Comparison of ENCODE assay signal across 1 cellular context in the genomic region with DNA sequence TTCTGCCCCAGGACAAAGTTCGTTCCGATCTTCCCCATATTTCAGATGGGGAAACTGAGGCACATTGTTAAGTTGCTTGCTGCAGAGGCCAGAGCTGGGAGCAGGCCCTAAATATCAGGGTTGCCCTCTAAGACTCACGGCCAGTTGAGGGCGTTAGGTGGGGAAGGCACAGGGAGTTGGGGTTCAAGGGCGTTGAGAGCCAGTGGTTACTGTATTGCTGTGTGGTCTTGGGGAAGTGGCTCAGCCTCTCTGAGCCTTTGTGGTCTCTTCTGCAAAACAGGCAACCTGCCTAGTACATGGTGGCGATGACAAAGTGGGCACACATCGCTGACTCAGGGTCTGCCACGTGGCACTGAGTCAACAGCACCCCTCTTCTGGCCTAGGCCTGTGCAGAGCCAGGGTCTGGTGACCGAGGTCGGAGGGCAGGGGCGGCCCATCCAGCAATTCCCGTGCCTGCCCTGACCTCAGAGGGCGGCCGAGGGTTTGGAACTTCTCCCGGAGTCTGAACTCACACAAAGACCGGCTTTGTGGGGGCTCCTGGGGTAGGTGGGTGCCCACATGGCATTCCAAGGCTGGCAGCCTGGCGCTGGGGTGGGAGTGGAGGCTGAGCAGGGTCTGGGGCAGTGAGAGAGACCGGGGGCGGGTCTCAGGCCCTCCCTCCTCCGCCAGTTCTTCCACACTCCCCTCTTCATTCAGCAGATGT.
TF ChIP-seq lines count a peak whose summit lies in the region.

No MANE protein-coding gene starts in this region.

TF ChIP-seq in IMR-90, 13 proteins besides CTCF, POLR2A, EP300 and RAD21:
- TF ChIP-seq FOS (IDR thresholded peaks at IDR 0.05; ENCODE audit: low read depth, low read length) (no peak), NFE2L2 (IDR thresholded peaks at IDR 0.05; ENCODE audit: low read depth, low read length) (no peak), CEBPB (IDR thresholded peaks at IDR 0.05; ENCODE audit: low read depth, low read length) (no peak), MAZ (IDR thresholded peaks at IDR 0.05; ENCODE audit: borderline replicate concordance, low read depth, low read length) (no peak), BHLHE40 (IDR thresholded peaks at IDR 0.05; ENCODE audit: low read depth, low read length) (no peak), CHD1 (IDR thresholded peaks at IDR 0.05; ENCODE audit: low read depth, low read length) (no peak), MAFK (IDR thresholded peaks at IDR 0.05; ENCODE audit: low read depth, low read length) (no peak), SMC3 (IDR thresholded peaks at IDR 0.05; ENCODE audit: low read depth, low read length) (no peak)
- TF ChIP-seq, protein P1, sequence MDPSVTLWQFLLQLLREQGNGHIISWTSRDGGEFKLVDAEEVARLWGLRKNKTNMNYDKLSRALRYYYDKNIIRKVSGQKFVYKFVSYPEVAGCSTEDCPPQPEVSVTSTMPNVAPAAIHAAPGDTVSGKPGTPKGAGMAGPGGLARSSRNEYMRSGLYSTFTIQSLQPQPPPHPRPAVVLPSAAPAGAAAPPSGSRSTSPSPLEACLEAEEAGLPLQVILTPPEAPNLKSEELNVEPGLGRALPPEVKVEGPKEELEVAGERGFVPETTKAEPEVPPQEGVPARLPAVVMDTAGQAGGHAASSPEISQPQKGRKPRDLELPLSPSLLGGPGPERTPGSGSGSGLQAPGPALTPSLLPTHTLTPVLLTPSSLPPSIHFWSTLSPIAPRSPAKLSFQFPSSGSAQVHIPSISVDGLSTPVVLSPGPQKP (IDR thresholded peaks at IDR 0.05; ENCODE audit: borderline replicate concordance, low read depth, low read length): no peak
